Comparison of ENCODE assay signal across 19 cellular contexts in the genomic region with DNA sequence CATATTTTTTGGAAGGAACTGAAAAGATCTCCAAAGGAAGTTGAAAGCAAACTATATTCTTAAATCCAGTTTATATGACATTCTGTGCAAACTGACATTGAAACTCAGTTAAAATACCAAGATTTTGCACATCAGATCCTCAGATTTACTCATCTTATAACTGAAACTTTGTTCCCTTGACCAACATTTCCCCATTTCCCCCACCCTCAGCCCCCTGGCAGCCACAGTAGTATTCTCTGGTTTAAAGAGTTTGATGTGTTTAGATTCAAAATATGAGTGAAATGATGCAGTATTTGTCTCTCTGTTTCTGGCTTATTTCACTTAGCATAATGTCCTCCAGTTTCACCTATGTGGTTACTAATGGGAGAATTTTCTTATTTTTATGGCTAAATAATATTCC.
DNase-seq lines count a peak whose midpoint lies in the region; ATAC-seq lines count a peak whose summit lies in the region.
"Had no signal": no experiment of that assay in that cellular context is flagged by ENCODE, and none has a peak within 500 bp of the region (broad histone marks: within the 10 kb centered on the region; RNA-seq: fewer than 3 reads in every experiment).

No MANE protein-coding gene starts in this region.

- H3K27ac Mint-ChIP-seq in activated T-cell treated with anti-CD3 and anti-CD28 coated beads, Interleukin-2, amount 50 U/mL, for 24 hours = no peak overlapping the region
- no peak overlapping the region for H3K27ac Mint-ChIP-seq in stimulated activated effector memory CD8-positive, alpha-beta T cell treated with anti-CD3 and anti-CD28 coated beads, Interleukin-12 subunit alpha, Interleukin-12 subunit beta, amount 100 ng/mL, for 72 hours
- no peak overlapping the region for H3K27ac Mint-ChIP-seq in stimulated activated memory B cell treated with anti-CD40 and anti-IgM and Interleukin-4, amounts not matched to agents 10 μg/mL and 1 μg/mL and 100 μg/mL, for 72 hours
- H3K27ac Mint-ChIP-seq: HFFc6 had no signal

- H3K9me3 Mint-ChIP-seq in activated T-cell treated with anti-CD3 and anti-CD28 coated beads, Interleukin-2, amount 50 U/mL, for 24 hours = no peaks in the 10 kb centered on the region
- no peaks in the 10 kb centered on the region for H3K9me3 Mint-ChIP-seq in stimulated activated effector memory CD8-positive, alpha-beta T cell treated with anti-CD3 and anti-CD28 coated beads, Interleukin-12 subunit alpha, Interleukin-12 subunit beta, amount 100 ng/mL, for 72 hours
- H3K9me3 Mint-ChIP-seq in stimulated activated memory B cell treated with anti-CD40 and anti-IgM and Interleukin-4, amounts not matched to agents 10 μg/mL and 1 μg/mL and 100 μg/mL, for 72 hours = no peaks in the 10 kb centered on the region
- H3K9me3 Mint-ChIP-seq: HFFc6 had no signal

- H3K27me3 Mint-ChIP-seq in activated T-cell treated with anti-CD3 and anti-CD28 coated beads, Interleukin-2, amount 50 U/mL, for 24 hours = no peaks in the 10 kb centered on the region
- H3K27me3 Mint-ChIP-seq in stimulated activated memory B cell treated with anti-CD40 and anti-IgM and Interleukin-4, amounts not matched to agents 10 μg/mL and 1 μg/mL and 100 μg/mL, for 72 hours = no peaks in the 10 kb centered on the region

- no peak overlapping the region for H3K4me3 Mint-ChIP-seq in activated T-cell treated with anti-CD3 and anti-CD28 coated beads, Interleukin-2, amount 50 U/mL, for 24 hours
- H3K4me3 Mint-ChIP-seq in stimulated activated effector memory CD8-positive, alpha-beta T cell treated with anti-CD3 and anti-CD28 coated beads, Interleukin-12 subunit alpha, Interleukin-12 subunit beta, amount 100 ng/mL, for 72 hours = no peak overlapping the region
- H3K4me3 Mint-ChIP-seq in stimulated activated memory B cell treated with anti-CD40 and anti-IgM and Interleukin-4, amounts not matched to agents 10 μg/mL and 1 μg/mL and 100 μg/mL, for 72 hours = no peak overlapping the region
- H3K4me3 Mint-ChIP-seq: HFFc6 had no signal

- H3K4me1 Mint-ChIP-seq in activated T-cell treated with anti-CD3 and anti-CD28 coated beads, Interleukin-2, amount 50 U/mL, for 24 hours (ENCODE audit: low read depth) = peaks cover 22% of the 10 kb centered on the region
- peaks cover 6% of the 10 kb centered on the region for H3K4me1 Mint-ChIP-seq in stimulated activated effector memory CD8-positive, alpha-beta T cell treated with anti-CD3 and anti-CD28 coated beads, Interleukin-12 subunit alpha, Interleukin-12 subunit beta, amount 100 ng/mL, for 72 hours
- H3K4me1 Mint-ChIP-seq in stimulated activated memory B cell treated with anti-CD40 and anti-IgM and Interleukin-4, amounts not matched to agents 10 μg/mL and 1 μg/mL and 100 μg/mL, for 72 hours = peaks cover 7% of the 10 kb centered on the region

- ATAC-seq in GM21515 (IDR thresholded peaks at IDR 0.05; ENCODE audit: unreplicated experiment) = peak; percentile 64
- ATAC-seq in HG03469 (IDR thresholded peaks at IDR 0.05; ENCODE audit: unreplicated experiment) = peak; percentile 53
- peak; percentile 57 for ATAC-seq in stimulated activated effector memory CD8-positive, alpha-beta T cell treated with anti-CD3 and anti-CD28 coated beads, Interleukin-12 subunit alpha, Interleukin-12 subunit beta, amount 100 ng/mL, for 72 hours
- no peak for ATAC-seq in stimulated activated memory B cell treated with anti-CD40 and anti-IgM and Interleukin-4, amounts not matched to agents 10 μg/mL and 1 μg/mL and 100 μg/mL, for 72 hours
- no peak for ATAC-seq in HG03097 (IDR thresholded peaks at IDR 0.05; ENCODE audit: low FRiP score, unreplicated experiment)
- no peak for ATAC-seq in GM18511 (IDR thresholded peaks at IDR 0.05; ENCODE audit: unreplicated experiment)
- ATAC-seq: A549, body of pancreas, esophagus mucosa, HepG2 had no signal

- DNase-seq in activated T-cell treated with anti-CD3 and anti-CD28 coated beads for 48 hours (ENCODE audit: low read depth) = peak; percentile 10
- no peak for DNase-seq in activated T-cell treated with anti-CD3 and anti-CD28 coated beads, Interleukin-2, amount 50 U/mL, for 24 hours
- no peak for DNase-seq in stimulated activated effector memory CD8-positive, alpha-beta T cell treated with anti-CD3 and anti-CD28 coated beads, Interleukin-12 subunit alpha, Interleukin-12 subunit beta, amount 100 ng/mL, for 72 hours (ENCODE audit: low spot score in 2 of 2)
- DNase-seq: body of pancreas; effector memory CD4-positive, alpha-beta T cell; HFFc6; mammary epithelial cell; NCI-H1105; NCI-H510A; spleen; WERI-Rb-1 had no signal

- H3K36me3 Mint-ChIP-seq in activated T-cell treated with anti-CD3 and anti-CD28 coated beads, Interleukin-2, amount 50 U/mL, for 24 hours (ENCODE audit: low read depth) = peaks cover 1% of the 10 kb centered on the region
- H3K36me3 Mint-ChIP-seq in stimulated activated effector memory CD8-positive, alpha-beta T cell treated with anti-CD3 and anti-CD28 coated beads, Interleukin-12 subunit alpha, Interleukin-12 subunit beta, amount 100 ng/mL, for 72 hours = no peaks in the 10 kb centered on the region
- H3K36me3 Mint-ChIP-seq in stimulated activated memory B cell treated with anti-CD40 and anti-IgM and Interleukin-4, amounts not matched to agents 10 μg/mL and 1 μg/mL and 100 μg/mL, for 72 hours = no peaks in the 10 kb centered on the region

Comparison
In these comparisons a context has a peak if more than half of its experiments do, and no peak if none do; other contexts are left out.
1. ATAC-seq: peak in GM21515 (single experiment), HG03469 (single experiment) and stimulated activated effector memory CD8-positive, alpha-beta T cell treated with anti-CD3 and anti-CD28 coated beads, Interleukin-12 subunit alpha, Interleukin-12 subunit beta, amount 100 ng/mL, for 72 hours (single experiment); none in stimulated activated memory B cell treated with anti-CD40 and anti-IgM and Interleukin-4, amounts not matched to agents 10 μg/mL and 1 μg/mL and 100 μg/mL, for 72 hours (single experiment), HG03097 (single experiment) and GM18511 (single experiment).